Comparison of ENCODE assay signal across 28 cellular contexts in the genomic region with DNA sequence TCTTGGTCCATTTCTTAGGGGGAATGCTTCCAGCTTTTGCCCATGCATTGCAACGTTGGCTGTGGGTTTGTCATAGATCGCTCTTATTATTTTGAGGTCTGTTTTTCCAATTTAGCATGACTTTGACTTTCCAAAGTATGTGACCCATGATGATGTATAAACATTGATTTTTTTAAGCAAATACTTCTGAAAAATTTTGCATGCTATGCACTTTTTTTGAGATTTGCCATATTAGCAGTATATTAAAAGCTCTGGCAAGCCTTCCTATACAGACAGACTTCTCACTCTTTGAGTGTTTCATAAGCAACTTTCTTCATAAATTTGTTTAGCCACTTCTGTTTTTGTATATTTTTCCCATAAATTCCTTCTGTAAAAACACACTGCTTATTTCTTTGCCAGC.
"Had no signal": no experiment of that assay in that cellular context is flagged by ENCODE, and none has a peak within 500 bp of the region (broad histone marks: within the 10 kb centered on the region; RNA-seq: fewer than 3 reads in every experiment).

No MANE protein-coding gene starts in this region.

- ATAC-seq: effector memory CD8-positive, alpha-beta T cell; esophagus mucosa; foreskin keratinocyte; gastrocnemius medialis; gastroesophageal sphincter; heart left ventricle; heart right ventricle had no signal

- H3K27me3 ChIP-seq: colonic mucosa, esophagus muscularis mucosa, esophagus squamous epithelium, foreskin keratinocyte, gastrocnemius medialis, gastroesophageal sphincter, heart left ventricle, heart right ventricle had no signal

- H3K27ac ChIP-seq: colonic mucosa, coronary artery, dorsolateral prefrontal cortex, epithelial cell of prostate, esophagus muscularis mucosa, esophagus squamous epithelium, foreskin keratinocyte, gastrocnemius medialis, gastroesophageal sphincter, heart left ventricle, heart right ventricle had no signal

- H3K36me3 ChIP-seq: colonic mucosa, esophagus muscularis mucosa, esophagus squamous epithelium, gastrocnemius medialis, gastroesophageal sphincter, heart left ventricle, heart right ventricle had no signal

- H3K9me3 ChIP-seq: colonic mucosa, esophagus muscularis mucosa, esophagus squamous epithelium, gastrocnemius medialis, gastroesophageal sphincter had no signal

- H3K4me1 ChIP-seq: colonic mucosa, esophagus muscularis mucosa, esophagus squamous epithelium, foreskin keratinocyte, gastrocnemius medialis, gastroesophageal sphincter, heart left ventricle, heart right ventricle had no signal

- DNase-seq: colonic mucosa; cortex of kidney; dermis blood vessel endothelial cell; dorsolateral prefrontal cortex; effector CD4-positive, alpha-beta T cell; effector CD8-positive, alpha-beta T cell; effector memory CD4-positive, alpha-beta T cell; effector memory CD8-positive, alpha-beta T cell; endodermal cell; erythroblast; esophagus squamous epithelium; foreskin fibroblast; foreskin keratinocyte; foreskin melanocyte; gastrocnemius medialis; glutamatergic neuron; head of caudate nucleus; heart left ventricle; heart right ventricle had no signal

- H3K4me3 ChIP-seq: colonic mucosa, coronary artery, dorsolateral prefrontal cortex, esophagus muscularis mucosa, esophagus squamous epithelium, gastrocnemius medialis, gastroesophageal sphincter, heart left ventricle, heart right ventricle had no signal

- FAIRE-seq: colon, endometrium, endothelial cell of umbilical vein, frontal cortex had no signal
